ENCODE assay signal across 8 cellular contexts in the genomic region with DNA sequence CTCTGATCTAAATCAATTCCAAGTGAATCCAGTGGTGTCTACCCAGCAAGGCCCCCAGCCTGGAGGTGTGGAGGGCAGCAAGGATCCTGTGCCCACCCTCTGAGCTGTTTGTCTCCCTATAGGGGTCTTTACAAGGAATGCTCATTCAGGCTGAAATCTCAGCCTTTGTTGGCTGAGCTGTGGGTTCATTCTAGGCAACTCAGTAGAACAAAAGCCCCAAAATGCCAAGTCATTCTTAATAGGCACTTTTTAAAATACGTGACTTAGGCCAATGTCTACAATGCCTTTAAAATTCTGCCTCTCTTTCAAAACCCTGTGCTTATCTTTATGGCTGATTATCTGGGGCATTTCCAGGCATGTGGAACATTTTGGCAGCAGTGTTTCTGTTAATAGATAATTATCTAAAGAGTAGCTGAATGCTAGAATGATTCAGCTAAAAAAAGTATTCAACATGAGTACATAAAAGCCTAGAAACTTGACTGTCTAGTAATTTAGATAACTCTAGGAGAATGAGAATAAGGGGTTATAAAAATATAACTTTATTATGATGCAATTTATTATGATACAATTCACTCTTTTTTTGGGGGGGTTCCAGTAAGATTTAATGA. TPM values are rescaled to one million over a fixed set of nuclear protein-coding genes. Genes with fewer than 3 reads are reported as not detected.
DNase-seq lines count a peak whose midpoint lies in the region; ATAC-seq and TF ChIP-seq lines count a peak whose summit lies in the region.
"Had no signal": no experiment of that assay in that cellular context is flagged by ENCODE, and none has a peak within 500 bp of the region (broad histone marks: within the 10 kb centered on the region; RNA-seq: fewer than 3 reads in every experiment).

No MANE protein-coding gene starts in this region.

- no peaks in the 10 kb centered on the region for H3K9me3 ChIP-seq in HUES48 (ENCODE audit: control insufficient read depth, insufficient read depth, low read length)
- H3K9me3 ChIP-seq in trophoblast cell (ENCODE audit: insufficient read depth, low read depth, low read length), result no peaks in the 10 kb centered on the region
- H3K9me3 ChIP-seq in heart left ventricle, result peaks cover 0 to 9% (median 0%) of the 10 kb centered on the region in 12 donors
- no peaks in the 10 kb centered on the region for H3K9me3 ChIP-seq in BE2C
- H3K9me3 ChIP-seq: gastrocnemius medialis had no signal

- H2BK12ac ChIP-seq in trophoblast cell (ENCODE audit: low read length), result no peak overlapping the region

- H3K27ac ChIP-seq in HUES48 (ENCODE audit: low read depth, low read length) (peak overlapping the region; percentile 60), trophoblast cell (ENCODE audit: low read depth, low read length) (peak overlapping the region; percentile 59), heart left ventricle (no peak overlapping the region)
- H3K27ac ChIP-seq: gastrocnemius medialis had no signal

- no peak overlapping the region for H2AK5ac ChIP-seq in trophoblast cell (ENCODE audit: low read length)

- H3K4me3 ChIP-seq in HUES48 (ENCODE audit: low read depth, low read length) (no peak overlapping the region), choroid plexus epithelial cell (ENCODE audit: low read depth, low read length) (no peak overlapping the region), trophoblast cell (ENCODE audit: low read depth, low read length) (no peak overlapping the region), heart left ventricle (no peak overlapping the region), BE2C (ENCODE audit: low read depth, low read length) (no peak overlapping the region)
- H3K4me3 ChIP-seq: gastrocnemius medialis had no signal

- peaks cover 1% of the 10 kb centered on the region for H3K79me2 ChIP-seq in trophoblast cell (ENCODE audit: control insufficient read depth, insufficient read depth, low read length, poor library complexity)

- H3K9ac ChIP-seq in HUES48 (ENCODE audit: low read depth, low read length), result peak overlapping the region; percentile 35; the same call in 1 of the 2 replicates
- H3K9ac ChIP-seq in trophoblast cell (ENCODE audit: low read length), result no peak overlapping the region

- no peak overlapping the region for H4K8ac ChIP-seq in trophoblast cell (ENCODE audit: low read depth, low read length)

- peak overlapping the region; percentile 68 for H4K91ac ChIP-seq in trophoblast cell (ENCODE audit: low read depth, low read length)

- no peak for ATAC-seq in heart left ventricle
- no peak for ATAC-seq in HG02588 (IDR thresholded peaks at IDR 0.05; ENCODE audit: unreplicated experiment)
- ATAC-seq: gastrocnemius medialis had no signal

- peak overlapping the region; percentile 98 for H2BK5ac ChIP-seq in trophoblast cell (ENCODE audit: low read depth, low read length, poor library complexity)

- peak overlapping the region; percentile 48 for H3K14ac ChIP-seq in trophoblast cell (ENCODE audit: low read length)

- peaks cover 4% of the 10 kb centered on the region for H3K79me1 ChIP-seq in trophoblast cell (ENCODE audit: low read length)

- peak; percentile 53 for DNase-seq in choroid plexus epithelial cell (ENCODE audit: low read depth)
- DNase-seq in trophoblast cell, result peak; percentile 46 to 88
- no peak for DNase-seq in heart left ventricle
- DNase-seq in BE2C, result no peak
- DNase-seq: gastrocnemius medialis, NCI-H748 treated with DMSO at 0.1 percent for 48 hours had no signal

- H3K4me2 ChIP-seq in trophoblast cell (ENCODE audit: low read length), result no peak overlapping the region

- H3K4me1 ChIP-seq in HUES48 (ENCODE audit: control insufficient read depth, insufficient read depth, low read length) (peaks cover 8% of the 10 kb centered on the region), trophoblast cell (ENCODE audit: control insufficient read depth in 1 of 2, insufficient read depth in 2 of 2, low read length in 2 of 2) (peaks cover 0 to 2% of the 10 kb centered on the region in 2 experiments), heart left ventricle (no peaks in the 10 kb centered on the region), BE2C (peaks cover 4% of the 10 kb centered on the region; the same call in 1 of the 2 replicates)
- H3K4me1 ChIP-seq: gastrocnemius medialis had no signal

- no peak overlapping the region for H4K12ac ChIP-seq in trophoblast cell (ENCODE audit: low read depth, low read length)

- no peak overlapping the region for H2AFZ ChIP-seq in trophoblast cell (ENCODE audit: insufficient read depth, low read length, poor library complexity)

- H3K27me3 ChIP-seq in HUES48 (ENCODE audit: control insufficient read depth, insufficient read depth, low read length) (no peaks in the 10 kb centered on the region), trophoblast cell (ENCODE audit: insufficient read depth, low read length) (no peaks in the 10 kb centered on the region), heart left ventricle (peaks cover 0 to 3% (median 0%) of the 10 kb centered on the region in 9 donors), BE2C (no peaks in the 10 kb centered on the region)
- H3K27me3 ChIP-seq: gastrocnemius medialis had no signal

- H3K36me3 ChIP-seq in HUES48 (ENCODE audit: control insufficient read depth, insufficient read depth, low read length), result no peaks in the 10 kb centered on the region
- no peaks in the 10 kb centered on the region for H3K36me3 ChIP-seq in trophoblast cell (ENCODE audit: control insufficient read depth in 1 of 2, insufficient read depth in 2 of 2, low read length in 2 of 2)
- no peaks in the 10 kb centered on the region for H3K36me3 ChIP-seq in heart left ventricle
- no peaks in the 10 kb centered on the region for H3K36me3 ChIP-seq in BE2C
- H3K36me3 ChIP-seq: gastrocnemius medialis had no signal

- H2BK120ac ChIP-seq in trophoblast cell (ENCODE audit: insufficient read depth, low read length, poor library complexity), result peak overlapping the region; percentile 88

- no peak overlapping the region for H3K4ac ChIP-seq in trophoblast cell (ENCODE audit: low read depth, low read length)

- no peak for TF ChIP-seq POLR2A in heart left ventricle (IDR thresholded peaks at IDR 0.05)

- intact Hi-C loops in heart left ventricle (cut with DNase I), result no loop called here

- no peak overlapping the region for H3K23ac ChIP-seq in trophoblast cell (ENCODE audit: low read length)

- no CpG with 5 or more reads among the region's 1 CpG for WGBS in trophoblast cell (ENCODE audit: extremely low coverage, insufficient coverage, insufficient read length)
- WGBS in heart left ventricle, 4 donors, result 37 to 71% (median 50%) methylated on average over 1 of the region's 1 CpG

- H3K18ac ChIP-seq in trophoblast cell (ENCODE audit: low read length), result no peak overlapping the region

- TF ChIP-seq CTCF in choroid plexus epithelial cell (conservative IDR thresholded peaks at IDR 0.05; ENCODE audit: low read depth, low read length), result no peak
- no peak for TF ChIP-seq CTCF in heart left ventricle (IDR thresholded peaks at IDR 0.05)
- TF ChIP-seq CTCF in BE2C (IDR thresholded peaks at IDR 0.05; ENCODE audit: low read depth, low read length), result no peak

RNA-seq across cellular contexts. Expression of gene UGT1A6, which starts 7.4 kb away (rescaled TPM):
- polyA plus RNA-seq in trophoblast cell (2013), result 0.08 TPM in 1 of 2 replicates, not detected in the other
- total RNA-seq in heart left ventricle, result not detected
- not detected for polyA plus RNA-seq in heart left ventricle
- polyA plus RNA-seq in BE2C (2012; ENCODE audit: insufficient read depth, insufficient read length, low read depth), result not detected

RNA-seq across cellular contexts. Expression of gene UGT1A5, which starts 12.6 kb away (rescaled TPM):
- polyA plus RNA-seq in trophoblast cell (2013), result not detected in 2 replicates
- total RNA-seq in heart left ventricle, result not detected
- polyA plus RNA-seq in heart left ventricle, result not detected
- polyA plus RNA-seq in BE2C (2012; ENCODE audit: insufficient read depth, insufficient read length, low read depth), result not detected
- total RNA-seq: gastrocnemius medialis had no signal

RNA-seq across cellular contexts. Expression of gene UGT1A4, which starts 18.4 kb away (rescaled TPM):
- polyA plus RNA-seq in trophoblast cell (2013), result not detected in 2 replicates
- not detected for total RNA-seq in heart left ventricle
- polyA plus RNA-seq in heart left ventricle, result not detected
- not detected for polyA plus RNA-seq in BE2C (2012; ENCODE audit: insufficient read depth, insufficient read length, low read depth)

RNA-seq across cellular contexts. Expression of gene UGT1A7, which starts 18.4 kb away (rescaled TPM):
- polyA plus RNA-seq in trophoblast cell (2013), result 0.06 TPM in 1 of 2 replicates, not detected in the other
- not detected for total RNA-seq in heart left ventricle
- polyA plus RNA-seq in heart left ventricle, result not detected
- polyA plus RNA-seq in BE2C (2012; ENCODE audit: insufficient read depth, insufficient read length, low read depth), result not detected
- total RNA-seq: gastrocnemius medialis had no signal

RNA-seq across cellular contexts. Expression of gene UGT1A9, which starts 28.4 kb away (rescaled TPM):
- not detected in 2 replicates for polyA plus RNA-seq in trophoblast cell (2013)
- not detected for total RNA-seq in heart left ventricle
- polyA plus RNA-seq in heart left ventricle, result not detected
- not detected for polyA plus RNA-seq in BE2C (2012; ENCODE audit: insufficient read depth, insufficient read length, low read depth)

Comparison
In these comparisons a context has a peak if more than half of its experiments do, and no peak if none do; other contexts are left out.
1. H3K27ac ChIP-seq: peak in HUES48 (single experiment) and trophoblast cell (single experiment); none in heart left ventricle (0 of 12).
2. DNase-seq: peak in choroid plexus epithelial cell (single experiment) and trophoblast cell (2 of 2); none in heart left ventricle (0 of 5) and BE2C (single experiment).